11 cellular contexts compared by ENCODE assay signal in genomic region chr22:33299245-33299956, GRCh38.
DNase-seq lines count a peak whose midpoint lies in the region; ATAC-seq and TF ChIP-seq lines count a peak whose summit lies in the region.
"Had no signal": no experiment of that assay in that cellular context is flagged by ENCODE, and none has a peak within 500 bp of the region (broad histone marks: within the 10 kb centered on the region; RNA-seq: fewer than 3 reads in every experiment).

No MANE protein-coding gene starts in this region.

- H3K4me1 Mint-ChIP-seq in osteocyte (ENCODE audit: unreplicated experiment): peaks cover 3% of the 10 kb centered on the region

- peak in 2 of 3 experiments; percentile 11 to 56 for DNase-seq in NCI-H1417 (lab: John Stamatoyannopoulos, UW)
- DNase-seq in NCI-H1417 treated with DMSO at 0.1 percent for 48 hours (lab: John Stamatoyannopoulos, UW): no peak
- DNase-seq in NOMO-1 treated with dmso at 0.1 percent for 144 hours (lab: John Stamatoyannopoulos, UW; ENCODE audit: unreplicated experiment): peak; percentile 75
- DNase-seq in spleen: peak; percentile 83
- no peak for DNase-seq in HT-29 (ENCODE audit: low spot score)
- no peak for DNase-seq in osteocyte (ENCODE audit: extremely low spot score, unreplicated experiment)
- no peak for DNase-seq in islet precursor cell

- 59 to 67% (median 60%) methylated on average over 7 of the region's 7 CpGs for WGBS in spleen, 5 donors

- no peaks in the 10 kb centered on the region for H3K36me3 Mint-ChIP-seq in osteocyte (ENCODE audit: unreplicated experiment)

- H3K9me3 ChIP-seq in spleen: no peaks in the 10 kb centered on the region
- H3K9me3 ChIP-seq: A549, neutrophil, tibial artery had no signal

- H3K4me3 ChIP-seq in spleen: no peak overlapping the region
- H3K4me3 ChIP-seq: A549, tibial artery had no signal

- TF ChIP-seq CTCF in spleen (IDR thresholded peaks at IDR 0.05 in 8 of 11, conservative IDR thresholded peaks at IDR 0.05 in 3 of 11) (no peak), osteocyte (IDR thresholded peaks at IDR 0.05) (no peak)

- intact Hi-C loops in spleen (cut with DNase I; ENCODE audit: low total_unique reads): loop anchor here (10.0 kb wide), 1 partner anchor 815 kb away; no protein-coding TSS in a partner anchor

- no peaks in the 10 kb centered on the region for H3K27me3 Mint-ChIP-seq in osteocyte (ENCODE audit: unreplicated experiment)

- H3K27ac Mint-ChIP-seq in osteocyte (ENCODE audit: unreplicated experiment): no peak overlapping the region

- peak; percentile 89 for ATAC-seq in HG02885 (IDR thresholded peaks at IDR 0.05; ENCODE audit: poor library complexity, unreplicated experiment)
- ATAC-seq: A549 had no signal

- no peaks in the 10 kb centered on the region for H3K9me3 Mint-ChIP-seq in osteocyte (ENCODE audit: unreplicated experiment)

- peak overlapping the region in 4 of 8 donors; percentile 41 to 74 (median 72) for H3K27ac ChIP-seq in spleen
- H3K27ac ChIP-seq: A549, neutrophil, tibial artery had no signal

- peaks cover 5 to 53% (median 27%) of the 10 kb centered on the region in 6 donors for H3K4me1 ChIP-seq in spleen

- peaks cover 0 to 8% (median 0%) of the 10 kb centered on the region in 6 donors for H3K36me3 ChIP-seq in spleen
- H3K36me3 ChIP-seq: neutrophil had no signal

- H3K4me3 Mint-ChIP-seq in osteocyte (ENCODE audit: unreplicated experiment): no peak overlapping the region

- H3K27me3 ChIP-seq in spleen (replicated peaks in 1 of 7): no peaks in the 10 kb centered on the region
- H3K27me3 ChIP-seq: neutrophil, tibial artery had no signal

- TF ChIP-seq POLR2A in spleen (IDR thresholded peaks at IDR 0.05): no peak

Comparison
In these comparisons a context has a peak if more than half of its experiments do, and no peak if none do; other contexts are left out.
1. DNase-seq: peak in NCI-H1417 (2 of 3), NOMO-1 treated with dmso at 0.1 percent for 144 hours (single experiment) and spleen (single experiment); none in NCI-H1417 treated with DMSO at 0.1 percent for 48 hours (single experiment), HT-29 (single experiment), osteocyte (single experiment) and islet precursor cell (single experiment).